In genomic region chr3:171248426-171249115, GRCh38 we compare ENCODE assay signal across 10 cellular contexts.
A peak's percentile ranks its signal among the peaks of the same experiment; 100 is the strongest.
DNase-seq lines count a peak whose midpoint lies in the region; ATAC-seq and TF ChIP-seq lines count a peak whose summit lies in the region.
"Had no signal": no experiment of that assay in that cellular context is flagged by ENCODE, and none has a peak within 500 bp of the region (broad histone marks: within the 10 kb centered on the region; RNA-seq: fewer than 3 reads in every experiment).

No MANE protein-coding gene starts in this region.

- ATAC-seq in GM19023 (IDR thresholded peaks at IDR 0.05; ENCODE audit: unreplicated experiment): peak; percentile 74
- ATAC-seq in HG02678 (IDR thresholded peaks at IDR 0.05; ENCODE audit: unreplicated experiment): peak; percentile 77
- ATAC-seq in HG03558 (IDR thresholded peaks at IDR 0.05; ENCODE audit: extremely low read depth, unreplicated experiment): peak; percentile 76
- ATAC-seq in aorta (ENCODE audit: low FRiP score): no peak

- no peak for TF ChIP-seq CTCF in testis (IDR thresholded peaks at IDR 0.05)

- H3K36me3 ChIP-seq in testis (ENCODE audit: low read depth, missing control alignments) (no peaks in the 10 kb centered on the region), aorta (ENCODE audit: control insufficient read depth in 1 of 2, insufficient read depth in 2 of 2, low read length in 1 of 2) (no peaks in the 10 kb centered on the region)

- H3K27ac ChIP-seq in testis (no peak overlapping the region), aorta (ENCODE audit: low read depth in 1 of 2, low read length in 2 of 2) (no peak overlapping the region)

- H3K4me1 ChIP-seq in testis (no peaks in the 10 kb centered on the region), aorta (ENCODE audit: control insufficient read depth in 1 of 2, insufficient read depth in 2 of 2, low read length in 2 of 2) (no peaks in the 10 kb centered on the region)

- DNase-seq in GM19240 (ENCODE audit: insufficient read length, low spot score) (no peak), NCI-H1048 (lab: John Stamatoyannopoulos, UW) (no peak), testis (no peak), aorta (no peak)
- DNase-seq: NCI-H1694, SHP77 had no signal

- H3K4me3 ChIP-seq in GM08714 (ENCODE audit: low read length): peak overlapping the region; percentile 49
- H3K4me3 ChIP-seq in testis: no peak overlapping the region
- no peak overlapping the region for H3K4me3 ChIP-seq in aorta (ENCODE audit: low read length in 2 of 2)

- H3K27me3 ChIP-seq in testis (no peaks in the 10 kb centered on the region), aorta (ENCODE audit: control insufficient read depth in 1 of 2, insufficient read depth in 2 of 2, low read length in 1 of 2) (no peaks in the 10 kb centered on the region)

- WGBS in testis, 2 donors: 53 to 71% methylated on average over 4 of the region's 4 CpGs
- WGBS in aorta, 2 donors: 53 to 73% methylated on average over 4 of the region's 4 CpGs

- intact Hi-C loops in testis (cut with DNase I; ENCODE audit: low total_unique reads) (no loop called here), aorta (cut with DNase I) (no loop called here)

- H3K9me3 ChIP-seq in testis (no peaks in the 10 kb centered on the region), aorta (ENCODE audit: control insufficient read depth, low read length) (no peaks in the 10 kb centered on the region)

- no peak for TF ChIP-seq POLR2A in testis (IDR thresholded peaks at IDR 0.05)
